Comparison of ENCODE assay signal across 14 cellular contexts in the genomic region with DNA sequence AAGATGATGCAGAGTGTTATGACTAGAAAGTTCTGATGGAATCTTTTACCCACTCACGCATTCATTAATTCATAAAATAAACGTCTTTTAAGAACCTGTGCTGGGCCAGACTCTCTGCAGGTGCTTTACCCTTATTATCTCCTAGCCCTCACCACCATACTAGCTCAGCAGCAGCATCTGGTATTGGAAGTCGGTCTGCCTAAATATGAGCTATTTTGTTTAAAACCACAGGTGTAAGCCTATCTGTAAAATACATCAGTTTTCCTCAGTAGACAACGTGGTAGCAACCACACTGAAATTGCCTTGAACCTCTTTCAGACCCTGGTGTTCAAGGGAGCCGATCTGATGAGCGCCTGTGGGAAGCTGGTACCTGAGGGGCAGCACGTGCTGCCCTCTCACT.
A peak's percentile ranks its signal among the peaks of the same experiment; 100 is the strongest.
DNase-seq lines count a peak whose midpoint lies in the region; ATAC-seq and TF ChIP-seq lines count a peak whose summit lies in the region.
"Had no signal": no experiment of that assay in that cellular context is flagged by ENCODE, and none has a peak within 500 bp of the region (broad histone marks: within the 10 kb centered on the region; RNA-seq: fewer than 3 reads in every experiment).

No MANE protein-coding gene starts in this region.

- H3K9me3 Mint-ChIP-seq in activated B cell treated with CpG ODN at 0.5 μM for 24 hours: no peaks in the 10 kb centered on the region
- H3K9me3 Mint-ChIP-seq: activated CD8-positive, alpha-beta T cell treated with anti-CD3 and anti-CD28 coated beads for 36 hours; stimulated activated naive CD8-positive, alpha-beta T cell treated with anti-CD3 and anti-CD28 coated beads, Interleukin-15, Interleukin-2, amounts not matched to agents 100 ng/mL and 50 ng/mL, for 24 hours had no signal

- no peaks in the 10 kb centered on the region for H3K79me2 ChIP-seq in hepatocyte

- no peaks in the 10 kb centered on the region for H3K9me2 ChIP-seq in hepatocyte (replicated peaks; ENCODE audit: insufficient read depth)

- DNase-seq in activated B cell treated with CpG ODN at 0.5 μM for 24 hours (no peak), ureter (ENCODE audit: low spot score) (no peak), MG63 (no peak), hepatocyte (ENCODE audit: low spot score) (no peak), retina (no peak)
- DNase-seq: activated CD8-positive, alpha-beta T cell treated with anti-CD3 and anti-CD28 coated beads for 36 hours; central memory CD4-positive, alpha-beta T cell; left colon; MV-4-11 had no signal

- ATAC-seq in GM18907 (IDR thresholded peaks at IDR 0.05; ENCODE audit: unreplicated experiment) (peak; percentile 69), GM21528 (IDR thresholded peaks at IDR 0.05; ENCODE audit: low FRiP score, unreplicated experiment) (peak; percentile 45), HG03095 (IDR thresholded peaks at IDR 0.05; ENCODE audit: unreplicated experiment) (peak; percentile 40), activated B cell treated with CpG ODN at 0.5 μM for 24 hours (ENCODE audit: low read depth) (peak; percentile 44)
- ATAC-seq: activated CD8-positive, alpha-beta T cell treated with anti-CD3 and anti-CD28 coated beads for 36 hours; left colon had no signal

- H3K27ac Mint-ChIP-seq in activated B cell treated with CpG ODN at 0.5 μM for 24 hours: peak overlapping the region; percentile 57
- H3K27ac Mint-ChIP-seq: activated CD8-positive, alpha-beta T cell treated with anti-CD3 and anti-CD28 coated beads for 36 hours; stimulated activated naive CD8-positive, alpha-beta T cell treated with anti-CD3 and anti-CD28 coated beads, Interleukin-15, Interleukin-2, amounts not matched to agents 100 ng/mL and 50 ng/mL, for 24 hours had no signal

- no peaks in the 10 kb centered on the region for H4K20me1 ChIP-seq in hepatocyte (ENCODE audit: insufficient read depth, poor library complexity, severe bottlenecking)

- CTCF ChIA-PET in activated B cell treated with CpG ODN at 0.5 μM for 24 hours (lab: Charles Lee): interaction anchor here (0.6 kb wide), 1 partner anchor 25 kb away, joined by 3 read pairs; no protein-coding TSS in a partner anchor

- H3K36me3 ChIP-seq in MG63: no peaks in the 10 kb centered on the region
- no peaks in the 10 kb centered on the region for H3K36me3 ChIP-seq in hepatocyte (replicated peaks; ENCODE audit: insufficient read depth, low read depth)

- H3K9me3 ChIP-seq in MG63: no peaks in the 10 kb centered on the region
- H3K9me3 ChIP-seq in hepatocyte (ENCODE audit: low read depth): no peaks in the 10 kb centered on the region

- H2AFZ ChIP-seq in hepatocyte: no peak overlapping the region
- H2AFZ ChIP-seq: parathyroid adenoma had no signal

- no peaks in the 10 kb centered on the region for H3K4me1 ChIP-seq in hepatocyte (ENCODE audit: insufficient read depth)
- H3K4me1 ChIP-seq: parathyroid adenoma had no signal

- no peak for TF ChIP-seq CTCF in activated B cell treated with CpG ODN at 0.5 μM for 24 hours (IDR thresholded peaks at IDR 0.05)
- no peak for TF ChIP-seq CTCF in hepatocyte (IDR thresholded peaks at IDR 0.05; ENCODE audit: poor library complexity)

- intact Hi-C loops in activated B cell treated with CpG ODN at 0.5 μM for 24 hours (cut with micrococcal nuclease): loop anchor here (2.0 kb wide), 1 partner anchor 20 kb away; no protein-coding TSS in a partner anchor

- no peaks in the 10 kb centered on the region for H3K36me3 Mint-ChIP-seq in activated B cell treated with CpG ODN at 0.5 μM for 24 hours (ENCODE audit: low read depth)

- H3K4me1 Mint-ChIP-seq in activated B cell treated with CpG ODN at 0.5 μM for 24 hours: peaks cover 13% of the 10 kb centered on the region

- POLR2A ChIA-PET in activated B cell treated with CpG ODN at 0.5 μM for 24 hours (lab: Charles Lee): no interaction called here

- H3K27me3 ChIP-seq in MG63 (no peaks in the 10 kb centered on the region), hepatocyte (no peaks in the 10 kb centered on the region)

- no peak overlapping the region for H3K4me3 ChIP-seq in MG63
- H3K4me3 ChIP-seq in hepatocyte: no peak overlapping the region

- no peaks in the 10 kb centered on the region for H3K27me3 Mint-ChIP-seq in activated B cell treated with CpG ODN at 0.5 μM for 24 hours
- H3K27me3 Mint-ChIP-seq: stimulated activated naive CD8-positive, alpha-beta T cell treated with anti-CD3 and anti-CD28 coated beads, Interleukin-15, Interleukin-2, amounts not matched to agents 100 ng/mL and 50 ng/mL, for 24 hours had no signal

- no peak overlapping the region for H3K4me2 ChIP-seq in hepatocyte

- no peak overlapping the region for H3K27ac ChIP-seq in hepatocyte
- H3K27ac ChIP-seq: parathyroid adenoma had no signal

- H3K4me3 Mint-ChIP-seq in activated B cell treated with CpG ODN at 0.5 μM for 24 hours: peak overlapping the region; percentile 11
- H3K4me3 Mint-ChIP-seq: activated CD8-positive, alpha-beta T cell treated with anti-CD3 and anti-CD28 coated beads for 36 hours; stimulated activated naive CD8-positive, alpha-beta T cell treated with anti-CD3 and anti-CD28 coated beads, Interleukin-15, Interleukin-2, amounts not matched to agents 100 ng/mL and 50 ng/mL, for 24 hours had no signal

- WGBS in hepatocyte (ENCODE audit: low lambda C conversion rate, missing lambda C conversion rate): 97% methylated on average over 7 of the region's 7 CpGs
